Comparison of ENCODE assay signal across 27 cellular contexts in the genomic region with DNA sequence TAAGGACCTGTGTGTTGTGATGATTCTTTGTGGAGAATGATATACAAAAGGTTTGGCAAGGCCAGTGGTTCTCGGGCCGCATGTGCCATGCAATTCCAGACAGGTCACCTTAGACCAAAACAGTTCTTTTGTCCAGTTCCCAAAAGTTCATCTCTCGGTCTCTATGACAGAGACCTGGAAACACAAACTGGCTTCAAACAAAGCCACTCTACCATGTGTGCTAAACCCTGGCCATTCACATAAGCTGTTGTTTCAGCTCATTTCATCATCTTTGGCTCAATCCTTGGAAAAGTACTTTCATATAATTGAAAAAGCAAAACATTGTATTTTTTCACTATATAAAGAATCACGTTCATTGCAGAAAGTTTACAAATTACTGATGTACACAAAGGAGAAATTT.
"Had no signal": no experiment of that assay in that cellular context is flagged by ENCODE, and none has a peak within 500 bp of the region (broad histone marks: within the 10 kb centered on the region; RNA-seq: fewer than 3 reads in every experiment).

No MANE protein-coding gene starts in this region.

- H3K4me3 ChIP-seq: breast epithelium, MG63, SK-N-MC had no signal

- H3K9me3 ChIP-seq: MG63 had no signal

- H3K4me3 Mint-ChIP-seq: activated CD4-positive, alpha-beta memory T cell treated with anti-CD3 and anti-CD28 coated beads for 36 hours; activated CD4-positive, alpha-beta T cell treated with anti-CD3 and anti-CD28 coated beads, Interleukin-2, amount 10 ng/mL, durations not matched to agents 7 days and 5 days; activated naive CD4-positive, alpha-beta T cell treated with anti-CD3 and anti-CD28 coated beads for 36 hours; activated naive CD8-positive, alpha-beta T cell; activated T-cell treated with anti-CD3 and anti-CD28 coated beads, Interleukin-2, amount 50 U/mL, for 4 hours; T-cell had no signal

- H3K4me1 ChIP-seq: breast epithelium had no signal

- H3K36me3 ChIP-seq: breast epithelium, MG63 had no signal

- ATAC-seq: activated T-cell treated with anti-CD3 and anti-CD28 coated beads, Interleukin-2, amount 50 U/mL, for 4 hours; Right ventricle myocardium inferior; T-cell had no signal

- FAIRE-seq: TTC549 had no signal

- H3K4me1 Mint-ChIP-seq: activated CD4-positive, alpha-beta T cell treated with anti-CD3 and anti-CD28 coated beads, Interleukin-2, amount 10 ng/mL, durations not matched to agents 7 days and 5 days; T-cell had no signal

- H3K9me3 Mint-ChIP-seq: activated CD4-positive, alpha-beta T cell treated with anti-CD3 and anti-CD28 coated beads, Interleukin-2, amount 10 ng/mL, durations not matched to agents 7 days and 5 days had no signal

- H3K27me3 Mint-ChIP-seq: activated CD4-positive, alpha-beta memory T cell treated with anti-CD3 and anti-CD28 coated beads for 36 hours; activated CD4-positive, alpha-beta T cell treated with anti-CD3 and anti-CD28 coated beads, Interleukin-2, amount 10 ng/mL, durations not matched to agents 7 days and 5 days; activated naive CD8-positive, alpha-beta T cell; T-cell had no signal

- H3K36me3 Mint-ChIP-seq: activated CD4-positive, alpha-beta memory T cell treated with anti-CD3 and anti-CD28 coated beads for 36 hours; activated naive CD8-positive, alpha-beta T cell; T-cell had no signal

- H3K27me3 ChIP-seq: breast epithelium, MG63 had no signal

- H3K27ac ChIP-seq: SK-N-MC had no signal

- DNase-seq: activated CD4-positive, alpha-beta memory T cell treated with anti-CD3 and anti-CD28 coated beads for 36 hours; activated CD4-positive, alpha-beta T cell treated with anti-CD3 and anti-CD28 coated beads, Interleukin-2, amount 10 ng/mL, durations not matched to agents 7 days and 5 days; activated CD4-positive, CD25-positive, alpha-beta regulatory T cell; activated CD8-positive, alpha-beta memory T cell treated with anti-CD3 and anti-CD28 coated beads for 24 hours; activated gamma-delta T cell; activated naive CD4-positive, alpha-beta T cell treated with anti-CD3 and anti-CD28 coated beads for 36 hours; activated T-cell treated with anti-CD3 and anti-CD28 coated beads, Interleukin-2, amount 50 U/mL, for 4 hours; caudate nucleus; MG63; MV-4-11; NCI-H1092 treated with DMSO at 0.1 percent for 48 hours; NCI-H1417 treated with DMSO at 0.1 percent for 48 hours; NCI-H1694; NCI-H2029; NCI-H2107; NCI-H2171 treated with DMSO at 0.1 percent for 48 hours; NCI-H226; NCI-H526 treated with DMSO at 0.1 percent for 48 hours; NCI-H82; T-cell; T-helper 2 cell; T1000 had no signal

- H3K27ac Mint-ChIP-seq: activated CD4-positive, alpha-beta memory T cell treated with anti-CD3 and anti-CD28 coated beads for 36 hours; activated CD4-positive, alpha-beta T cell treated with anti-CD3 and anti-CD28 coated beads, Interleukin-2, amount 10 ng/mL, durations not matched to agents 7 days and 5 days; activated naive CD4-positive, alpha-beta T cell treated with anti-CD3 and anti-CD28 coated beads for 36 hours; activated naive CD8-positive, alpha-beta T cell; T-cell had no signal
